In the genomic region with DNA sequence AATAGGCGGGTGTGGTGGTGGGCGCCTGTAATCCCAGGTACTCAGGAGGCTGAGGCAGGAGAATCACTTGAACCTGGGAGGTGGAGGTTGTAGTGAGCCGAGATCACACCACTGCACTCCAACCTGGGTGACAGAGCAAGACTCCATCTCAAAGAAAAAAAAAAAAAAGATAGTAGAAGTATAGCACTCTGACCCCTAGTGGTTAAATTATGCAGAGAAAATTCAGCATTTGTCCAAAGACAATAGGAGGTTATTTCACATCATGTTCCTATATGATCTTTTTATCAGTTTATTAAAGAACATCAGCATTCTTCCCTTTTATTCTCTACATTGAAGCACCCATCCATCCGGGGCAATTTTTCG, we compare ENCODE assay signal across 8 cellular contexts. TPM values are rescaled to one million over a fixed set of nuclear protein-coding genes. Genes with fewer than 3 reads are reported as not detected.
A peak's percentile ranks its signal among the peaks of the same experiment; 100 is the strongest.
DNase-seq lines count a peak whose midpoint lies in the region; ATAC-seq and TF ChIP-seq lines count a peak whose summit lies in the region.
"Not testable (repeated sequence)": the region's sequence is repeated elsewhere in the genome, so short reads cannot be mapped to it uniquely, and the experiment has no call there.

No MANE protein-coding gene starts in this region.

- H3K27me3 ChIP-seq in CD8-positive, alpha-beta T cell (ENCODE audit: insufficient read depth, low read length); dorsolateral prefrontal cortex; left lung: not testable (repeated sequence)

- POLR2A ChIA-PET in CD8-positive, alpha-beta T cell (lab: Charles Lee): interaction anchor here (2.0 kb wide), 1 partner anchor 124 kb away, joined by 8 read pairs; no protein-coding TSS in a partner anchor
- POLR2A ChIA-PET in WTC11 (lab: Charles Lee): not testable (repeated sequence)

- H3K27ac Mint-ChIP-seq in CD8-positive, alpha-beta T cell; WTC11; stimulated activated effector memory CD8-positive, alpha-beta T cell treated with anti-CD3 and anti-CD28 coated beads, Interleukin-12 subunit alpha, Interleukin-12 subunit beta, amount 100 ng/mL, for 72 hours: not testable (repeated sequence)

- not testable (repeated sequence) for TF ChIP-seq EP300 in Ishikawa (IDR thresholded peaks at IDR 0.05; ENCODE audit: borderline replicate concordance)

- H3K27me3 Mint-ChIP-seq in CD8-positive, alpha-beta T cell (ENCODE audit: low read depth); WTC11 (ENCODE audit: low read depth): not testable (repeated sequence)

- intact Hi-C loops in CD8-positive, alpha-beta T cell (cut with DNase I, micrococcal nuclease): loop anchor here (1.0 kb wide), 3 partner anchors 125 to 238 kb away; no protein-coding TSS in a partner anchor
- intact Hi-C loops in dorsolateral prefrontal cortex (cut with DNase I) (loop anchor here in 1 of 2 donors (5.0 kb wide), 1 partner anchor 237 kb away; no protein-coding TSS in a partner anchor), left lung (cut with DNase I) (loop anchor here in 1 of 2 donors (5.0 to 10.0 kb wide), 2 partner anchors 237 to 424 kb away; no protein-coding TSS in a partner anchor)

- not testable (repeated sequence) for H3K4me3 Mint-ChIP-seq in CD8-positive, alpha-beta T cell; WTC11
- H3K4me3 Mint-ChIP-seq in stimulated activated effector memory CD8-positive, alpha-beta T cell treated with anti-CD3 and anti-CD28 coated beads, Interleukin-12 subunit alpha, Interleukin-12 subunit beta, amount 100 ng/mL, for 72 hours: peak overlapping the region; percentile 8

- CTCF ChIA-PET in CD8-positive, alpha-beta T cell (lab: Charles Lee): interaction anchor here (0.8 to 4.9 kb wide), 22 partner anchors 9 to 437 kb away, joined by 3 to 64 read pairs (median 5); no protein-coding TSS in a partner anchor
- CTCF ChIA-PET in WTC11 (lab: Charles Lee): not testable (repeated sequence)

- ATAC-seq in CD8-positive, alpha-beta T cell: peak; percentile 88
- peak; percentile 50 for ATAC-seq in GM19043 (IDR thresholded peaks at IDR 0.05; ENCODE audit: low read depth, unreplicated experiment)
- peak; percentile 36 for ATAC-seq in WTC11
- ATAC-seq in left lung: peak; percentile 91
- ATAC-seq in stimulated activated effector memory CD8-positive, alpha-beta T cell treated with anti-CD3 and anti-CD28 coated beads, Interleukin-12 subunit alpha, Interleukin-12 subunit beta, amount 100 ng/mL, for 72 hours: peak; percentile 58

- peak; percentile 65 for TF ChIP-seq CTCF in CD8-positive, alpha-beta T cell (IDR thresholded peaks at IDR 0.05)
- peak; percentile 54; the same call in 1 of the 2 replicates for TF ChIP-seq CTCF in WTC11 (IDR thresholded peaks at IDR 0.05)
- TF ChIP-seq CTCF in dorsolateral prefrontal cortex (IDR thresholded peaks at IDR 0.05 in 54 of 56, conservative IDR thresholded peaks at IDR 0.05 in 2 of 56; ENCODE audit: low read depth in 1 of 56, partially characterized antibody in 56 of 56): peak; percentile 47 to 81 (median 69)
- peak; percentile 59 to 61 for TF ChIP-seq CTCF in left lung (IDR thresholded peaks at IDR 0.05)

- not testable (repeated sequence) for H3K27ac ChIP-seq in CD8-positive, alpha-beta T cell (ENCODE audit: low read depth, low read length); dorsolateral prefrontal cortex; left lung

- not testable (repeated sequence) for DNase-seq in CD8-positive, alpha-beta T cell; WTC11 (ENCODE audit: low spot score); dorsolateral prefrontal cortex; left lung; stimulated activated effector memory CD8-positive, alpha-beta T cell treated with anti-CD3 and anti-CD28 coated beads, Interleukin-12 subunit alpha, Interleukin-12 subunit beta, amount 100 ng/mL, for 72 hours (ENCODE audit: low spot score in 2 of 2)
- DNase-seq in NCI-H526 (lab: John Stamatoyannopoulos, UW): peak; percentile 58 to 84

- peak; percentile 42 for TF ChIP-seq RAD21 in Ishikawa (IDR thresholded peaks at IDR 0.05; ENCODE audit: low read depth)

- not testable (repeated sequence) for H3K36me3 Mint-ChIP-seq in CD8-positive, alpha-beta T cell; WTC11; stimulated activated effector memory CD8-positive, alpha-beta T cell treated with anti-CD3 and anti-CD28 coated beads, Interleukin-12 subunit alpha, Interleukin-12 subunit beta, amount 100 ng/mL, for 72 hours

- H3K36me3 ChIP-seq in CD8-positive, alpha-beta T cell (ENCODE audit: insufficient read depth, low read length); left lung: not testable (repeated sequence)

- not testable (repeated sequence) for H3K4me1 ChIP-seq in CD8-positive, alpha-beta T cell (ENCODE audit: insufficient read depth, low read length)
- peaks cover 7 to 17% of the 10 kb centered on the region in 2 donors for H3K4me1 ChIP-seq in left lung

- H3K4me1 Mint-ChIP-seq in CD8-positive, alpha-beta T cell (ENCODE audit: low read depth): peaks cover 12% of the 10 kb centered on the region
- H3K4me1 Mint-ChIP-seq in WTC11: peaks cover 19% of the 10 kb centered on the region
- not testable (repeated sequence) for H3K4me1 Mint-ChIP-seq in stimulated activated effector memory CD8-positive, alpha-beta T cell treated with anti-CD3 and anti-CD28 coated beads, Interleukin-12 subunit alpha, Interleukin-12 subunit beta, amount 100 ng/mL, for 72 hours

- not testable (repeated sequence) for H3K4me3 ChIP-seq in CD8-positive, alpha-beta T cell (ENCODE audit: low read depth, low read length); dorsolateral prefrontal cortex; left lung

- not testable (repeated sequence) for H3K9me3 ChIP-seq in CD8-positive, alpha-beta T cell (ENCODE audit: low read length); left lung

- H3K9me3 Mint-ChIP-seq in CD8-positive, alpha-beta T cell; WTC11; stimulated activated effector memory CD8-positive, alpha-beta T cell treated with anti-CD3 and anti-CD28 coated beads, Interleukin-12 subunit alpha, Interleukin-12 subunit beta, amount 100 ng/mL, for 72 hours: not testable (repeated sequence)

RNA-seq across cellular contexts. Expression of a gene that starts 5.2 kb away (rescaled TPM):
- total RNA-seq in CD8-positive, alpha-beta T cell: 10 to 100 TPM; 21.2 to 22.4 TPM
- total RNA-seq in WTC11 (2021): 20.6 to 21.9 TPM (median 21.6 TPM) in 3 replicates
- total RNA-seq in dorsolateral prefrontal cortex: 10 to 100 TPM; 11.4 to 19.5 (median 15.0) TPM
- 10 to 100 TPM; 13.6 to 14.0 TPM for total RNA-seq in left lung

Comparison
In these comparisons a context has a peak if more than half of its experiments do, and no peak if none do; other contexts are left out.
1. ATAC-seq: peak in every context shown above with its lines; median percentile 91 in left lung; 88 in CD8-positive, alpha-beta T cell; 58 in stimulated activated effector memory CD8-positive, alpha-beta T cell treated with anti-CD3 and anti-CD28 coated beads, Interleukin-12 subunit alpha, Interleukin-12 subunit beta, amount 100 ng/mL, for 72 hours; 50 in GM19043; 36 in WTC11.